Comparison of ENCODE assay signal across 11 cellular contexts in the genomic region with DNA sequence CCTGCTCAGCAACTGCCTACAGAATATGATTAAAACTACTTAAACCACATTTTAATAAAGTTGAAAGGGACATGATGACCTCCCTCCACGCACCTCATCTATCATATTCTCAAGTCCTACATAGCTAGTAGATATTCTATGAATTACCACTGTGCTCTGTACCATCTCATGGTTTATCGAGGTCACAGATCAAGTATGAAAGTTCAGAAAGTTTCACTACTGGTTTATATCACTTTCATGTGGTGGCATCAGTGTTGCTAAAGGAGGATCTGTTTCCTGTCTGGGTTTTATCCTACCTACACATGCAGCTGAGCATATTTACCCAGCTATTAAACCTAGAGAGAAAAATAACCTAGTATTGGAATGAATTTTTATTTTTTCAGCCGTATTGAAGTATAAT.
DNase-seq lines count a peak whose midpoint lies in the region; ATAC-seq and TF ChIP-seq lines count a peak whose summit lies in the region.
"Had no signal": no experiment of that assay in that cellular context is flagged by ENCODE, and none has a peak within 500 bp of the region (broad histone marks: within the 10 kb centered on the region; RNA-seq: fewer than 3 reads in every experiment).

No MANE protein-coding gene starts in this region.

- H3K36me3 Mint-ChIP-seq in CD8-positive, alpha-beta memory T cell: no peaks in the 10 kb centered on the region

- no peak overlapping the region for H3K4me3 Mint-ChIP-seq in CD8-positive, alpha-beta memory T cell

- no peak for TF ChIP-seq CTCF in GM12865 (IDR thresholded peaks at IDR 0.05; ENCODE audit: insufficient read depth, low read depth, low read length, missing control alignments)
- TF ChIP-seq CTCF in sigmoid colon (IDR thresholded peaks at IDR 0.05): no peak

- WGBS in sigmoid colon, 2 donors: 64 to 76% methylated on average over 3 of the region's 3 CpGs

- TF ChIP-seq EP300 in sigmoid colon (IDR thresholded peaks at IDR 0.05): no peak

- DNase-seq in GM12865 (ENCODE audit: low read depth) (peak; percentile 59), H7 (no peak), MV-4-11 (lab: John Stamatoyannopoulos, UW) (no peak), sigmoid colon (no peak)
- DNase-seq in CD8-positive, alpha-beta memory T cell: no peak
- DNase-seq: BE2C, NCI-H1105 had no signal

- H3K36me3 ChIP-seq in H7 (replicated peaks; ENCODE audit: control insufficient read depth, insufficient read depth, low read length) (no peaks in the 10 kb centered on the region), sigmoid colon (no peaks in the 10 kb centered on the region)
- H3K36me3 ChIP-seq in CD8-positive, alpha-beta memory T cell (ENCODE audit: insufficient read depth, low read length): no peaks in the 10 kb centered on the region
- H3K36me3 ChIP-seq: BE2C, neutrophil had no signal

- peaks cover 0 to 2% of the 10 kb centered on the region in 2 donors for H3K27me3 Mint-ChIP-seq in CD8-positive, alpha-beta memory T cell

- no peaks in the 10 kb centered on the region for H3K4me1 ChIP-seq in CD8-positive, alpha-beta memory T cell (ENCODE audit: insufficient read depth, low read length)
- H3K4me1 ChIP-seq in sigmoid colon: no peaks in the 10 kb centered on the region
- H3K4me1 ChIP-seq: BE2C had no signal

- H3K4me1 Mint-ChIP-seq in CD8-positive, alpha-beta memory T cell: no peaks in the 10 kb centered on the region

- H3K27me3 ChIP-seq in H7 (ENCODE audit: control insufficient read depth, insufficient read depth, low read length): no peaks in the 10 kb centered on the region
- no peaks in the 10 kb centered on the region for H3K27me3 ChIP-seq in CD8-positive, alpha-beta memory T cell (ENCODE audit: insufficient read depth, low read length, poor library complexity, severe bottlenecking)
- no peaks in the 10 kb centered on the region for H3K27me3 ChIP-seq in sigmoid colon
- H3K27me3 ChIP-seq: BE2C, neutrophil had no signal

- no peak overlapping the region for H3K27ac Mint-ChIP-seq in CD8-positive, alpha-beta memory T cell

- no peaks in the 10 kb centered on the region for H3K9me3 ChIP-seq in CD8-positive, alpha-beta memory T cell (ENCODE audit: low read length)
- H3K9me3 ChIP-seq in sigmoid colon: no peaks in the 10 kb centered on the region
- H3K9me3 ChIP-seq: BE2C, neutrophil had no signal

- POLR2A ChIA-PET in CD8-positive, alpha-beta memory T cell (lab: Charles Lee): no interaction called here

- H3K4me3 ChIP-seq in GM12865 (ENCODE audit: low read depth, low read length) (no peak overlapping the region), H7 (ENCODE audit: insufficient read depth, low read depth, low read length) (no peak overlapping the region), sigmoid colon (no peak overlapping the region)
- no peak overlapping the region for H3K4me3 ChIP-seq in CD8-positive, alpha-beta memory T cell (ENCODE audit: low read length)

- CTCF ChIA-PET in CD8-positive, alpha-beta memory T cell (lab: Charles Lee): no interaction called here

- peaks cover under 1 to 13% (median 4%) of the 10 kb centered on the region in 5 donors for H3K9me3 Mint-ChIP-seq in CD8-positive, alpha-beta memory T cell

- H3K27ac ChIP-seq in CD8-positive, alpha-beta memory T cell (ENCODE audit: low read depth, low read length): no peak overlapping the region
- no peak overlapping the region for H3K27ac ChIP-seq in sigmoid colon
- H3K27ac ChIP-seq: neutrophil had no signal

- peak; percentile 81 for ATAC-seq in GM19328 (IDR thresholded peaks at IDR 0.05; ENCODE audit: unreplicated experiment)
- peak; percentile 98 for ATAC-seq in HG02870 (IDR thresholded peaks at IDR 0.05; ENCODE audit: unreplicated experiment)
- ATAC-seq in HG03571 (IDR thresholded peaks at IDR 0.05; ENCODE audit: unreplicated experiment): peak; percentile 87

- intact Hi-C loops in sigmoid colon (cut with DNase I): no loop called here

- TF ChIP-seq POLR2A in sigmoid colon (IDR thresholded peaks at IDR 0.05): no peak
